ENCODE assay signal across 16 cellular contexts in the genomic region with DNA sequence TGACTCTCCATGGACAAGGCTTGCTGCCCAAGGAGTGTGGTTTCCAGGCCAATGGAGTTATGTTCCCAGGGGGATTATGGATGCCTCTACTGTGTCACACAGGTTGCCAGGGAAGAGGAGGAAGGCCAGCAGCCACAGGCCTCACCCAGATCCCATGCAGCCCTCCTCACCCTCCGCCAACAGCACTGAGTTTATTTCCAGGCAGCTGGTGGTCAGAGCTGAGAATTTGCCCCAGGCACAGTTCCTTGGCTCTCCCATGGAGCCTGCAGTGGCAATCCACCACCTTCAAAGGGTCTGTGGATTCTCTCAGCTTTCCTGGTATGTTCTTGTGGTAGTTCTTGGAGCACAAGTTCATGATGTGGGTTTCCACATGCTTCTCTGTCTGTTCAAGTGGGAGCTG.
"Had no signal": no experiment of that assay in that cellular context is flagged by ENCODE, and none has a peak within 500 bp of the region (broad histone marks: within the 10 kb centered on the region; RNA-seq: fewer than 3 reads in every experiment).

No MANE protein-coding gene starts in this region.

- H3K27me3 ChIP-seq: heart left ventricle, neural progenitor cell, ovary, stomach had no signal

- H3K27ac ChIP-seq: dorsolateral prefrontal cortex, heart left ventricle, neural progenitor cell, ovary, stomach, thoracic aorta, VCaP had no signal

- H3K9me3 ChIP-seq: ovary, thoracic aorta had no signal

- H3K4me1 Mint-ChIP-seq: activated naive CD8-positive, alpha-beta T cell treated with anti-CD3 and anti-CD28 coated beads, Interleukin-2, amount 50 U/mL, for 24 hours; brain; neural progenitor cell had no signal

- H3K27ac Mint-ChIP-seq: activated CD4-positive, alpha-beta memory T cell treated with anti-CD3 and anti-CD28 coated beads for 36 hours; activated naive CD8-positive, alpha-beta T cell treated with anti-CD3 and anti-CD28 coated beads, Interleukin-2, amount 50 U/mL, for 24 hours; brain; neural progenitor cell had no signal

- H3K36me3 ChIP-seq: heart left ventricle, neural progenitor cell, ovary, stomach, thoracic aorta had no signal

- H3K9ac ChIP-seq: neural progenitor cell had no signal

- H3K4me3 Mint-ChIP-seq: activated CD4-positive, alpha-beta memory T cell treated with anti-CD3 and anti-CD28 coated beads for 36 hours; activated naive CD8-positive, alpha-beta T cell treated with anti-CD3 and anti-CD28 coated beads, Interleukin-2, amount 50 U/mL, for 24 hours; brain; neural progenitor cell had no signal

- ATAC-seq: activated naive CD8-positive, alpha-beta T cell treated with anti-CD3 and anti-CD28 coated beads, Interleukin-2, amount 50 U/mL, for 24 hours; heart left ventricle; left ventricle myocardium superior had no signal

- H3K36me3 Mint-ChIP-seq: activated CD4-positive, alpha-beta memory T cell treated with anti-CD3 and anti-CD28 coated beads for 36 hours; brain; neural progenitor cell had no signal

- DNase-seq: activated CD4-positive, alpha-beta memory T cell treated with anti-CD3 and anti-CD28 coated beads for 36 hours; activated naive CD4-positive, alpha-beta T cell; activated naive CD8-positive, alpha-beta T cell treated with anti-CD3 and anti-CD28 coated beads, Interleukin-2, amount 50 U/mL, for 24 hours; activated T-cell treated with anti-CD3 and anti-CD28 coated beads, Interleukin-2, amount 50 U/mL, for 48 hours; cerebellar nuclear complex; dorsolateral prefrontal cortex; heart left ventricle; left ventricle myocardium superior; ovary; stimulated activated CD4-positive, alpha-beta T cell treated with anti-CD3 and anti-CD28 coated beads, Interleukin-4, amount 100 ng/mL, for 1 hour; stomach; T-helper 9 cell had no signal

- H3K4me3 ChIP-seq: dorsolateral prefrontal cortex, heart left ventricle, neural progenitor cell, ovary, stomach, thoracic aorta had no signal

- H3K27me3 Mint-ChIP-seq: activated CD4-positive, alpha-beta memory T cell treated with anti-CD3 and anti-CD28 coated beads for 36 hours; activated naive CD8-positive, alpha-beta T cell treated with anti-CD3 and anti-CD28 coated beads, Interleukin-2, amount 50 U/mL, for 24 hours; brain had no signal

- H3K4me1 ChIP-seq: heart left ventricle, neural progenitor cell, stomach had no signal
